Comparison of ENCODE assay signal across 13 cellular contexts in the genomic region with DNA sequence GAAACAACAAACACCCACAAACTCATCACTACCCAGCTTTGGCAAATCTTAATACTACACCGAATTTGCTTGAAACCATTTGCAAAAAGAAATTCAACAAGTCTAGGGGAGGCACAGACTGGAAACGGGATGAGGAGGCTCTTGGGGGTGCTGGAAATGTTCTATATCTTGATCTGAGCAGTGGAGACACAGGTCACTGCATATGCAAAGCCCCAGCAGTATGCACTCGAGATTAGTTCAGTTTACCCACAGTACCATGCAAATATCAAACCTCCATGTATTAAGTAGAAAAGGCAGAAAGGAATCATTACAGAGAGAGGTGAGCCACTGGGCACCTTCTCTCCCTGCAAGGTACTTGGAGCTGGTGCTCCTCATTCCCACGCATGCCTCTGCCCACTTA.
DNase-seq lines count a peak whose midpoint lies in the region; ATAC-seq, FAIRE-seq and TF ChIP-seq lines count a peak whose summit lies in the region.
"Had no signal": no experiment of that assay in that cellular context is flagged by ENCODE, and none has a peak within 500 bp of the region (broad histone marks: within the 10 kb centered on the region; RNA-seq: fewer than 3 reads in every experiment).

No MANE protein-coding gene starts in this region.

- H3K56ac ChIP-seq in mesendoderm (ENCODE audit: low read length), result peak overlapping the region; percentile 62

- ATAC-seq in activated T-helper 17 cell treated with anti-CD3 and anti-CD28 coated beads, Interleukin-2, amount 50 U/mL, for 72 hours (replicated peaks), result peak; percentile 10
- ATAC-seq in GM21717 (IDR thresholded peaks at IDR 0.05; ENCODE audit: unreplicated experiment), result no peak
- ATAC-seq in HG03045 (IDR thresholded peaks at IDR 0.05; ENCODE audit: unreplicated experiment), result no peak
- ATAC-seq: SK-N-SH treated with all-trans-retinoic acid at 6 μM for 48 hours had no signal

- H3K27me3 ChIP-seq in mesendoderm (ENCODE audit: insufficient read depth, low read length, poor library complexity) (no peaks in the 10 kb centered on the region), thyroid gland (no peaks in the 10 kb centered on the region)
- H3K27me3 ChIP-seq: body of pancreas had no signal

- H3K18ac ChIP-seq in mesendoderm (ENCODE audit: low read length), result no peak overlapping the region

- WGBS in mesendoderm (ENCODE audit: extremely low coverage, insufficient coverage, low lambda C conversion rate), result no CpG with 5 or more reads among the region's 4 CpGs
- WGBS in thyroid gland, 2 donors, result 68% methylated on average over 4 of the region's 4 CpGs

- H3K9ac ChIP-seq in mesendoderm (ENCODE audit: low read length), result peak overlapping the region; percentile 13

- TF ChIP-seq POLR2A in thyroid gland (IDR thresholded peaks at IDR 0.05), result no peak

- no peak overlapping the region for H3K4me2 ChIP-seq in mesendoderm (ENCODE audit: low read length)

- H3K79me1 ChIP-seq in mesendoderm (ENCODE audit: low read length), result peaks cover 50% of the 10 kb centered on the region

- no peak overlapping the region for H2AK5ac ChIP-seq in mesendoderm (ENCODE audit: low read length)

- no peak overlapping the region for H3K4ac ChIP-seq in mesendoderm (ENCODE audit: low read depth, low read length)

- peaks cover 55 to 68% of the 10 kb centered on the region in 2 donors for H3K36me3 Mint-ChIP-seq in CD14-positive monocyte
- peaks cover 79% of the 10 kb centered on the region for H3K36me3 Mint-ChIP-seq in activated T-helper 17 cell treated with anti-CD3 and anti-CD28 coated beads, Interleukin-2, amount 50 U/mL, for 72 hours (ENCODE audit: low read depth)
- H3K36me3 Mint-ChIP-seq: type B pancreatic cell had no signal

- no peaks in the 10 kb centered on the region for H3K9me3 ChIP-seq in thyroid gland
- H3K9me3 ChIP-seq: body of pancreas had no signal

- H4K5ac ChIP-seq in mesendoderm (ENCODE audit: low read length), result no peak overlapping the region

- DNase-seq in CD14-positive monocyte (ENCODE audit: low spot score) (no peak), GM19239 (ENCODE audit: insufficient read length, low spot score) (no peak), mesendoderm (no peak), NCI-H1048 (lab: John Stamatoyannopoulos, UW) (no peak), thyroid gland (no peak)

- peaks cover 0 to 2% (median 1%) of the 10 kb centered on the region in 3 donors for H3K27me3 Mint-ChIP-seq in CD14-positive monocyte (ENCODE audit: low read depth in 3 of 3)
- H3K27me3 Mint-ChIP-seq in activated T-helper 17 cell treated with anti-CD3 and anti-CD28 coated beads, Interleukin-2, amount 50 U/mL, for 72 hours, result no peaks in the 10 kb centered on the region

- H3K9me3 Mint-ChIP-seq in CD14-positive monocyte, result peaks cover 0 to 5% (median 1%) of the 10 kb centered on the region in 7 donors
- H3K9me3 Mint-ChIP-seq in activated T-helper 17 cell treated with anti-CD3 and anti-CD28 coated beads, Interleukin-2, amount 50 U/mL, for 72 hours, result peaks cover 3% of the 10 kb centered on the region

- H3K23ac ChIP-seq in mesendoderm (ENCODE audit: low read length), result no peak overlapping the region

- peak; percentile 33 for FAIRE-seq in GM19239 (lab: Jason Lieb, UNC)
- FAIRE-seq: kidney had no signal

- H3K27ac ChIP-seq in mesendoderm (ENCODE audit: low read depth, low read length), result no peak overlapping the region
- H3K27ac ChIP-seq in thyroid gland, result no peak overlapping the region

- no peak overlapping the region for H4K8ac ChIP-seq in mesendoderm (ENCODE audit: low read depth, low read length)

- H2BK120ac ChIP-seq in mesendoderm (ENCODE audit: low read depth, low read length), result no peak overlapping the region

- no peak overlapping the region for H2BK15ac ChIP-seq in mesendoderm (replicated peaks; ENCODE audit: low read depth)

- H3K4me1 Mint-ChIP-seq in CD14-positive monocyte, result peaks cover 89% of the 10 kb centered on the region
- H3K4me1 Mint-ChIP-seq in activated T-helper 17 cell treated with anti-CD3 and anti-CD28 coated beads, Interleukin-2, amount 50 U/mL, for 72 hours, result peaks cover 60% of the 10 kb centered on the region

- H3K4me3 Mint-ChIP-seq in CD14-positive monocyte, result no peak overlapping the region
- H3K4me3 Mint-ChIP-seq in activated T-helper 17 cell treated with anti-CD3 and anti-CD28 coated beads, Interleukin-2, amount 50 U/mL, for 72 hours, result peak overlapping the region; percentile 79
- H3K4me3 Mint-ChIP-seq: type B pancreatic cell had no signal

- H3K79me2 ChIP-seq in mesendoderm (ENCODE audit: control insufficient read depth, insufficient read depth, low read length), result peaks cover 36% of the 10 kb centered on the region

- no peak for TF ChIP-seq CTCF in CD14-positive monocyte (IDR thresholded peaks at IDR 0.05)
- TF ChIP-seq CTCF in thyroid gland (IDR thresholded peaks at IDR 0.05), result no peak

- H3K27ac Mint-ChIP-seq in CD14-positive monocyte, result peak overlapping the region; percentile 87 to 97 (median 96)
- peak overlapping the region; percentile 78 for H3K27ac Mint-ChIP-seq in activated T-helper 17 cell treated with anti-CD3 and anti-CD28 coated beads, Interleukin-2, amount 50 U/mL, for 72 hours
- H3K27ac Mint-ChIP-seq: progenitor cell of endocrine pancreas, type B pancreatic cell had no signal

- H3K4me1 ChIP-seq in mesendoderm (ENCODE audit: control insufficient read depth, low read depth, low read length) (peaks cover 14% of the 10 kb centered on the region), thyroid gland (no peaks in the 10 kb centered on the region)

- no peaks in the 10 kb centered on the region for H3K36me3 ChIP-seq in mesendoderm (ENCODE audit: control insufficient read depth, insufficient read depth, low read length)
- no peaks in the 10 kb centered on the region for H3K36me3 ChIP-seq in thyroid gland

- H3K4me3 ChIP-seq in mesendoderm (ENCODE audit: low read length) (no peak overlapping the region), thyroid gland (replicated peaks in 1 of 3) (no peak overlapping the region)
- H3K4me3 ChIP-seq: body of pancreas had no signal

- no peak overlapping the region for H2BK5ac ChIP-seq in mesendoderm (ENCODE audit: low read length)

- intact Hi-C loops in CD14-positive monocyte (cut with micrococcal nuclease), result loop anchor here in 1 of 2 donors (5.0 kb wide), 1 partner anchor 35 kb away; no protein-coding TSS in a partner anchor
- intact Hi-C loops in thyroid gland (cut with DNase I), result no loop called here
